16 cellular contexts compared by ENCODE assay signal in genomic region chr11:82863209-82863608, GRCh38.
A peak's percentile ranks its signal among the peaks of the same experiment; 100 is the strongest.
DNase-seq lines count a peak whose midpoint lies in the region; ATAC-seq and FAIRE-seq lines count a peak whose summit lies in the region.
"Had no signal": no experiment of that assay in that cellular context is flagged by ENCODE, and none has a peak within 500 bp of the region (broad histone marks: within the 10 kb centered on the region; RNA-seq: fewer than 3 reads in every experiment).

No MANE protein-coding gene starts in this region.

- H3K9me3 Mint-ChIP-seq in stimulated activated naive B cell treated with anti-CD40 and anti-IgM and Interleukin-4, amounts not matched to agents 10 μg/mL and 1 μg/mL and 100 μg/mL, for 72 hours = no peaks in the 10 kb centered on the region
- H3K9me3 Mint-ChIP-seq: CD4-positive, alpha-beta memory T cell; IgD-negative memory B cell had no signal

- H3K4me3 Mint-ChIP-seq in stimulated activated naive B cell treated with anti-CD40 and anti-IgM and Interleukin-4, amounts not matched to agents 10 μg/mL and 1 μg/mL and 100 μg/mL, for 72 hours = no peak overlapping the region
- H3K4me3 Mint-ChIP-seq: CD4-positive, alpha-beta memory T cell; IgD-negative memory B cell had no signal

- H3K27me3 Mint-ChIP-seq in stimulated activated naive B cell treated with anti-CD40 and anti-IgM and Interleukin-4, amounts not matched to agents 10 μg/mL and 1 μg/mL and 100 μg/mL, for 72 hours = no peaks in the 10 kb centered on the region
- H3K27me3 Mint-ChIP-seq: IgD-negative memory B cell had no signal

- FAIRE-seq in GM19239 (lab: Jason Lieb, UNC) = peak; percentile 72
- FAIRE-seq: D721Med had no signal

- peaks cover 0 to 3% of the 10 kb centered on the region in 2 donors for H3K36me3 Mint-ChIP-seq in stimulated activated naive B cell treated with anti-CD40 and anti-IgM and Interleukin-4, amounts not matched to agents 10 μg/mL and 1 μg/mL and 100 μg/mL, for 72 hours

- DNase-seq in GM19239 (ENCODE audit: insufficient read length, low spot score) (no peak), COLO668 (lab: John Stamatoyannopoulos, UW; ENCODE audit: unreplicated experiment) (no peak)
- DNase-seq in stimulated activated naive B cell treated with anti-CD40 and anti-IgM and Interleukin-4, amounts not matched to agents 10 μg/mL and 1 μg/mL and 100 μg/mL, for 72 hours = no peak
- DNase-seq: BE2C; CD4-positive, alpha-beta memory T cell; HCEC 1CT; NCI-H2227 treated with DMSO at 0.1 percent for 48 hours; NCI-H524 treated with DMSO at 0.1 percent for 48 hours; PC-3; T-helper 9 cell had no signal

- H3K27ac Mint-ChIP-seq in stimulated activated naive B cell treated with anti-CD40 and anti-IgM and Interleukin-4, amounts not matched to agents 10 μg/mL and 1 μg/mL and 100 μg/mL, for 72 hours = peak overlapping the region; percentile 14
- H3K27ac Mint-ChIP-seq: IgD-negative memory B cell had no signal

- peak; percentile 55 for ATAC-seq in GM21786 (IDR thresholded peaks at IDR 0.05; ENCODE audit: unreplicated experiment)
- ATAC-seq in HG03558 (IDR thresholded peaks at IDR 0.05; ENCODE audit: extremely low read depth, unreplicated experiment) = peak; percentile 58
- no peak for ATAC-seq in stimulated activated naive B cell treated with anti-CD40 and anti-IgM and Interleukin-4, amounts not matched to agents 10 μg/mL and 1 μg/mL and 100 μg/mL, for 72 hours (replicated peaks)
- no peak for ATAC-seq in GM19452 (IDR thresholded peaks at IDR 0.05; ENCODE audit: unreplicated experiment)
- no peak for ATAC-seq in GM21528 (IDR thresholded peaks at IDR 0.05; ENCODE audit: low FRiP score, unreplicated experiment)
- ATAC-seq: PC-3 had no signal

- H3K4me1 Mint-ChIP-seq in stimulated activated naive B cell treated with anti-CD40 and anti-IgM and Interleukin-4, amounts not matched to agents 10 μg/mL and 1 μg/mL and 100 μg/mL, for 72 hours = peaks cover 15 to 24% of the 10 kb centered on the region in 2 donors

Comparison
In these comparisons a context has a peak if more than half of its experiments do, and no peak if none do; other contexts are left out.
1. ATAC-seq: peak in GM21786 (single experiment) and HG03558 (single experiment); none in stimulated activated naive B cell treated with anti-CD40 and anti-IgM and Interleukin-4, amounts not matched to agents 10 μg/mL and 1 μg/mL and 100 μg/mL, for 72 hours (0 of 2), GM19452 (single experiment) and GM21528 (single experiment).